Comparison of ENCODE assay signal across 1 cellular context in the genomic region with DNA sequence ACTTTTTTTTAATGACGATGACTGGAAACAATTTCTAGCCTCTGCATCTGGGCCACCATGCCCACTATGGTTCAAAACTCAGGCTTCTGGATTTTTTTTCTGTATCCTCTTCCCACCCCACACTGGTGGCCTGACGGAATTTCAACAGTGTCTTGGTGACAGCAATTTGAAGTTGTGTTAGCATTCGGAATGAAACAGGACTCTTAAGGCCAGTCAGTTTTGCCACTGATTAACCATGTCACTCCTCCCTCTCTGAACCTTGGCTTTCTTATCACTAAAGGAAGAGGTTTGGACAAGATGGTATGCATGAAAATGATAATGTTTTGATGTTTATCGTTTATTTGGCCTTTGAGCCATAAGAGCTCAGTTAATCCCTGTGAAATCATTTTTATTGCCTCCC.
TF ChIP-seq lines count a peak whose summit lies in the region.

No MANE protein-coding gene starts in this region.

TF ChIP-seq in HepG2, 621 proteins besides CTCF, POLR2A, EP300 and RAD21 (continued from another document and continues in another):
- peak; percentile 43; the same call in 1 of the 2 replicates for TF ChIP-seq SOX5 (CRISPR knock-in tag; IDR thresholded peaks at IDR 0.05; ENCODE audit: borderline replicate concordance)
- peak; percentile 86 for TF ChIP-seq MIXL1 (CRISPR knock-in tag; IDR thresholded peaks at IDR 0.05)
- no peak for TF ChIP-seq ZFP36L2 (CRISPR knock-in tag; IDR thresholded peaks at IDR 0.05)
- TF ChIP-seq FOXC1 (CRISPR knock-in tag; IDR thresholded peaks at IDR 0.05; ENCODE audit: borderline replicate concordance): no peak
- no peak for TF ChIP-seq ATF1 (CRISPR knock-in tag; IDR thresholded peaks at IDR 0.05)
- TF ChIP-seq SOX6 (IDR thresholded peaks at IDR 0.05): no peak
- TF ChIP-seq SOX6 (CRISPR knock-in tag; IDR thresholded peaks at IDR 0.05): no peak; the same call in 1 of the 2 replicates
- TF ChIP-seq RXRA (CRISPR knock-in tag; IDR thresholded peaks at IDR 0.05): no peak
- TF ChIP-seq LCORL (IDR thresholded peaks at IDR 0.05): no peak
- 0 out of 2 replicates have a peak, but pooled peaks have one; percentile 21 for TF ChIP-seq LCORL (CRISPR knock-in tag; IDR thresholded peaks at IDR 0.05)
- TF ChIP-seq, protein P1, sequence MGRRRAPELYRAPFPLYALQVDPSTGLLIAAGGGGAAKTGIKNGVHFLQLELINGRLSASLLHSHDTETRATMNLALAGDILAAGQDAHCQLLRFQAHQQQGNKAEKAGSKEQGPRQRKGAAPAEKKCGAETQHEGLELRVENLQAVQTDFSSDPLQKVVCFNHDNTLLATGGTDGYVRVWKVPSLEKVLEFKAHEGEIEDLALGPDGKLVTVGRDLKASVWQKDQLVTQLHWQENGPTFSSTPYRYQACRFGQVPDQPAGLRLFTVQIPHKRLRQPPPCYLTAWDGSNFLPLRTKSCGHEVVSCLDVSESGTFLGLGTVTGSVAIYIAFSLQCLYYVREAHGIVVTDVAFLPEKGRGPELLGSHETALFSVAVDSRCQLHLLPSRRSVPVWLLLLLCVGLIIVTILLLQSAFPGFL (CRISPR knock-in tag; IDR thresholded peaks at IDR 0.05): no peak
- TF ChIP-seq DNMT1 (CRISPR knock-in tag; IDR thresholded peaks at IDR 0.05): no peak
- TF ChIP-seq, protein P2, sequence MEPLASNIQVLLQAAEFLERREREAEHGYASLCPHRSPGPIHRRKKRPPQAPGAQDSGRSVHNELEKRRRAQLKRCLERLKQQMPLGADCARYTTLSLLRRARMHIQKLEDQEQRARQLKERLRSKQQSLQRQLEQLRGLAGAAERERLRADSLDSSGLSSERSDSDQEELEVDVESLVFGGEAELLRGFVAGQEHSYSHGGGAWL (CRISPR knock-in tag; IDR thresholded peaks at IDR 0.05): no peak
- no peak for TF ChIP-seq ZNF296 (CRISPR knock-in tag; conservative IDR thresholded peaks at IDR 0.05)
- peak; percentile 30; the same call in 1 of the 2 replicates for TF ChIP-seq THAP11 (CRISPR knock-in tag; IDR thresholded peaks at IDR 0.05)
- TF ChIP-seq AHR (CRISPR knock-in tag; IDR thresholded peaks at IDR 0.05): no peak
- TF ChIP-seq PITX1 (CRISPR knock-in tag; IDR thresholded peaks at IDR 0.05): peak; percentile 58; the same call in 1 of the 2 replicates
- TF ChIP-seq SMARCE1 (IDR thresholded peaks at IDR 0.05; ENCODE audit: borderline replicate concordance): no peak
- no peak for TF ChIP-seq ZNF530 (CRISPR knock-in tag; IDR thresholded peaks at IDR 0.05; ENCODE audit: low read depth)
- TF ChIP-seq NFE2 (CRISPR knock-in tag; IDR thresholded peaks at IDR 0.05): no peak
- no peak for TF ChIP-seq ZNF589 (CRISPR knock-in tag; conservative IDR thresholded peaks at IDR 0.05)
- peak; percentile 65 for TF ChIP-seq POLR2G (IDR thresholded peaks at IDR 0.05; ENCODE audit: low read depth, low read length)
- TF ChIP-seq, protein P3, sequence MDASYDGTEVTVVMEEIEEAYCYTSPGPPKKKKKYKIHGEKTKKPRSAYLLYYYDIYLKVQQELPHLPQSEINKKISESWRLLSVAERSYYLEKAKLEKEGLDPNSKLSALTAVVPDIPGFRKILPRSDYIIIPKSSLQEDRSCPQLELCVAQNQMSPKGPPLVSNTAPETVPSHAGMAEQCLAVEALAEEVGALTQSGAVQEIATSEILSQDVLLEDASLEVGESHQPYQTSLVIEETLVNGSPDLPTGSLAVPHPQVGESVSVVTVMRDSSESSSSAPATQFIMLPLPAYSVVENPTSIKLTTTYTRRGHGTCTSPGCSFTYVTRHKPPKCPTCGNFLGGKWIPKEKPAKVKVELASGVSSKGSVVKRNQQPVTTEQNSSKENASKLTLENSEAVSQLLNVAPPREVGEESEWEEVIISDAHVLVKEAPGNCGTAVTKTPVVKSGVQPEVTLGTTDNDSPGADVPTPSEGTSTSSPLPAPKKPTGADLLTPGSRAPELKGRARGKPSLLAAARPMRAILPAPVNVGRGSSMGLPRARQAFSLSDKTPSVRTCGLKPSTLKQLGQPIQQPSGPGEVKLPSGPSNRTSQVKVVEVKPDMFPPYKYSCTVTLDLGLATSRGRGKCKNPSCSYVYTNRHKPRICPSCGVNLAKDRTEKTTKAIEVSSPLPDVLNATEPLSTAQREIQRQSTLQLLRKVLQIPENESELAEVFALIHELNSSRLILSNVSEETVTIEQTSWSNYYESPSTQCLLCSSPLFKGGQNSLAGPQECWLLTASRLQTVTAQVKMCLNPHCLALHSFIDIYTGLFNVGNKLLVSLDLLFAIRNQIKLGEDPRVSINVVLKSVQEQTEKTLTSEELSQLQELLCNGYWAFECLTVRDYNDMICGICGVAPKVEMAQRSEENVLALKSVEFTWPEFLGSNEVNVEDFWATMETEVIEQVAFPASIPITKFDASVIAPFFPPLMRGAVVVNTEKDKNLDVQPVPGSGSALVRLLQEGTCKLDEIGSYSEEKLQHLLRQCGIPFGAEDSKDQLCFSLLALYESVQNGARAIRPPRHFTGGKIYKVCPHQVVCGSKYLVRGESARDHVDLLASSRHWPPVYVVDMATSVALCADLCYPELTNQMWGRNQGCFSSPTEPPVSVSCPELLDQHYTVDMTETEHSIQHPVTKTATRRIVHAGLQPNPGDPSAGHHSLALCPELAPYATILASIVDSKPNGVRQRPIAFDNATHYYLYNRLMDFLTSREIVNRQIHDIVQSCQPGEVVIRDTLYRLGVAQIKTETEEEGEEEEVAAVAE (CRISPR knock-in tag; IDR thresholded peaks at IDR 0.05; ENCODE audit: borderline replicate concordance): no peak
- 0 out of 2 replicates have a peak, but pooled peaks have one; percentile 18 for TF ChIP-seq ZBTB38 (CRISPR knock-in tag; IDR thresholded peaks at IDR 0.05)
- TF ChIP-seq ZNF383 (CRISPR knock-in tag; IDR thresholded peaks at IDR 0.05; ENCODE audit: borderline replicate concordance): no peak
- no peak for TF ChIP-seq ZNF501 (CRISPR knock-in tag; IDR thresholded peaks at IDR 0.05)
- TF ChIP-seq, protein P4, sequence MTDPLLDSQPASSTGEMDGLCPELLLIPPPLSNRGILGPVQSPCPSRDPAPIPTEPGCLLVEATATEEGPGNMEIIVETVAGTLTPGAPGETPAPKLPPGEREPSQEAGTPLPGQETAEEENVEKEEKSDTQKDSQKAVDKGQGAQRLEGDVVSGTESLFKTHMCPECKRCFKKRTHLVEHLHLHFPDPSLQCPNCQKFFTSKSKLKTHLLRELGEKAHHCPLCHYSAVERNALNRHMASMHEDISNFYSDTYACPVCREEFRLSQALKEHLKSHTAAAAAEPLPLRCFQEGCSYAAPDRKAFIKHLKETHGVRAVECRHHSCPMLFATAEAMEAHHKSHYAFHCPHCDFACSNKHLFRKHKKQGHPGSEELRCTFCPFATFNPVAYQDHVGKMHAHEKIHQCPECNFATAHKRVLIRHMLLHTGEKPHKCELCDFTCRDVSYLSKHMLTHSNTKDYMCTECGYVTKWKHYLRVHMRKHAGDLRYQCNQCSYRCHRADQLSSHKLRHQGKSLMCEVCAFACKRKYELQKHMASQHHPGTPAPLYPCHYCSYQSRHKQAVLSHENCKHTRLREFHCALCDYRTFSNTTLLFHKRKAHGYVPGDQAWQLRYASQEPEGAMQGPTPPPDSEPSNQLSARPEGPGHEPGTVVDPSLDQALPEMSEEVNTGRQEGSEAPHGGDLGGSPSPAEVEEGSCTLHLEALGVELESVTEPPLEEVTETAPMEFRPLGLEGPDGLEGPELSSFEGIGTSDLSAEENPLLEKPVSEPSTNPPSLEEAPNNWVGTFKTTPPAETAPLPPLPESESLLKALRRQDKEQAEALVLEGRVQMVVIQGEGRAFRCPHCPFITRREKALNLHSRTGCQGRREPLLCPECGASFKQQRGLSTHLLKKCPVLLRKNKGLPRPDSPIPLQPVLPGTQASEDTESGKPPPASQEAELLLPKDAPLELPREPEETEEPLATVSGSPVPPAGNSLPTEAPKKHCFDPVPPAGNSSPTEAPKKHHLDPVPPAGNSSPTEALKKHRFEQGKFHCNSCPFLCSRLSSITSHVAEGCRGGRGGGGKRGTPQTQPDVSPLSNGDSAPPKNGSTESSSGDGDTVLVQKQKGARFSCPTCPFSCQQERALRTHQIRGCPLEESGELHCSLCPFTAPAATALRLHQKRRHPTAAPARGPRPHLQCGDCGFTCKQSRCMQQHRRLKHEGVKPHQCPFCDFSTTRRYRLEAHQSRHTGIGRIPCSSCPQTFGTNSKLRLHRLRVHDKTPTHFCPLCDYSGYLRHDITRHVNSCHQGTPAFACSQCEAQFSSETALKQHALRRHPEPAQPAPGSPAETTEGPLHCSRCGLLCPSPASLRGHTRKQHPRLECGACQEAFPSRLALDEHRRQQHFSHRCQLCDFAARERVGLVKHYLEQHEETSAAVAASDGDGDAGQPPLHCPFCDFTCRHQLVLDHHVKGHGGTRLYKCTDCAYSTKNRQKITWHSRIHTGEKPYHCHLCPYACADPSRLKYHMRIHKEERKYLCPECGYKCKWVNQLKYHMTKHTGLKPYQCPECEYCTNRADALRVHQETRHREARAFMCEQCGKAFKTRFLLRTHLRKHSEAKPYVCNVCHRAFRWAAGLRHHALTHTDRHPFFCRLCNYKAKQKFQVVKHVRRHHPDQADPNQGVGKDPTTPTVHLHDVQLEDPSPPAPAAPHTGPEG (CRISPR knock-in tag; IDR thresholded peaks at IDR 0.05): no peak
- TF ChIP-seq RBM22 (optimal IDR thresholded peaks at IDR 0.05; ENCODE audit: low read length): no peak
- TF ChIP-seq KMT2A (CRISPR knock-in tag; IDR thresholded peaks at IDR 0.05): no peak
- TF ChIP-seq KAT8 (CRISPR knock-in tag; IDR thresholded peaks at IDR 0.05): 0 out of 2 replicates have a peak, but pooled peaks have one; percentile 31
- TF ChIP-seq HIVEP1 (CRISPR knock-in tag; IDR thresholded peaks at IDR 0.05): no peak
- TF ChIP-seq ZKSCAN5 (CRISPR knock-in tag; IDR thresholded peaks at IDR 0.05): no peak
- no peak; the same call in 1 of the 2 replicates for TF ChIP-seq ATF7-NPFF (CRISPR knock-in tag; IDR thresholded peaks at IDR 0.05; ENCODE audit: low read depth)
- TF ChIP-seq ZNF678 (CRISPR knock-in tag; IDR thresholded peaks at IDR 0.05): no peak
- TF ChIP-seq, protein P5, sequence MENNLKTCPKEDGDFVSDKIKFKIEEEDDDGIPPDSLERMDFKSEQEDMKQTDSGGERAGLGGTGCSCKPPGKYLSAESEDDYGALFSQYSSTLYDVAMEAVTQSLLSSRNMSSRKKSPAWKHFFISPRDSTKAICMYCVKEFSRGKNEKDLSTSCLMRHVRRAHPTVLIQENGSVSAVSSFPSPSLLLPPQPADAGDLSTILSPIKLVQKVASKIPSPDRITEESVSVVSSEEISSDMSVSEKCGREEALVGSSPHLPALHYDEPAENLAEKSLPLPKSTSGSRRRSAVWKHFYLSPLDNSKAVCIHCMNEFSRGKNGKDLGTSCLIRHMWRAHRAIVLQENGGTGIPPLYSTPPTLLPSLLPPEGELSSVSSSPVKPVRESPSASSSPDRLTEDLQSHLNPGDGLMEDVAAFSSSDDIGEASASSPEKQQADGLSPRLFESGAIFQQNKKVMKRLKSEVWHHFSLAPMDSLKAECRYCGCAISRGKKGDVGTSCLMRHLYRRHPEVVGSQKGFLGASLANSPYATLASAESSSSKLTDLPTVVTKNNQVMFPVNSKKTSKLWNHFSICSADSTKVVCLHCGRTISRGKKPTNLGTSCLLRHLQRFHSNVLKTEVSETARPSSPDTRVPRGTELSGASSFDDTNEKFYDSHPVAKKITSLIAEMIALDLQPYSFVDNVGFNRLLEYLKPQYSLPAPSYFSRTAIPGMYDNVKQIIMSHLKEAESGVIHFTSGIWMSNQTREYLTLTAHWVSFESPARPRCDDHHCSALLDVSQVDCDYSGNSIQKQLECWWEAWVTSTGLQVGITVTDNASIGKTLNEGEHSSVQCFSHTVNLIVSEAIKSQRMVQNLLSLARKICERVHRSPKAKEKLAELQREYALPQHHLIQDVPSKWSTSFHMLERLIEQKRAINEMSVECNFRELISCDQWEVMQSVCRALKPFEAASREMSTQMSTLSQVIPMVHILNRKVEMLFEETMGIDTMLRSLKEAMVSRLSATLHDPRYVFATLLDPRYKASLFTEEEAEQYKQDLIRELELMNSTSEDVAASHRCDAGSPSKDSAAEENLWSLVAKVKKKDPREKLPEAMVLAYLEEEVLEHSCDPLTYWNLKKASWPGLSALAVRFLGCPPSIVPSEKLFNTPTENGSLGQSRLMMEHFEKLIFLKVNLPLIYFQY (CRISPR knock-in tag; IDR thresholded peaks at IDR 0.05; ENCODE audit: borderline replicate concordance): no peak
- TF ChIP-seq CBX5 (CRISPR knock-in tag; IDR thresholded peaks at IDR 0.05; ENCODE audit: borderline replicate concordance): no peak
- TF ChIP-seq ZNF615 (CRISPR knock-in tag; IDR thresholded peaks at IDR 0.05; ENCODE audit: borderline replicate concordance): 0 out of 2 replicates have a peak, but pooled peaks have one; percentile 34
- TF ChIP-seq ZNF460 (CRISPR knock-in tag; IDR thresholded peaks at IDR 0.05; ENCODE audit: borderline replicate concordance): no peak
- no peak for TF ChIP-seq SCMH1 (CRISPR knock-in tag; IDR thresholded peaks at IDR 0.05; ENCODE audit: borderline replicate concordance)
- no peak for TF ChIP-seq HDAC6 (IDR thresholded peaks at IDR 0.05; ENCODE audit: low read depth, low read length)
- no peak for TF ChIP-seq SOX13 (IDR thresholded peaks at IDR 0.05)
- peak in 1 of 2 experiments; percentile 56; a peak in 1 of 4 replicates for TF ChIP-seq SOX13 (CRISPR knock-in tag; conservative IDR thresholded peaks at IDR 0.05 in 1 of 2, IDR thresholded peaks at IDR 0.05 in 1 of 2)
- TF ChIP-seq, protein P6, sequence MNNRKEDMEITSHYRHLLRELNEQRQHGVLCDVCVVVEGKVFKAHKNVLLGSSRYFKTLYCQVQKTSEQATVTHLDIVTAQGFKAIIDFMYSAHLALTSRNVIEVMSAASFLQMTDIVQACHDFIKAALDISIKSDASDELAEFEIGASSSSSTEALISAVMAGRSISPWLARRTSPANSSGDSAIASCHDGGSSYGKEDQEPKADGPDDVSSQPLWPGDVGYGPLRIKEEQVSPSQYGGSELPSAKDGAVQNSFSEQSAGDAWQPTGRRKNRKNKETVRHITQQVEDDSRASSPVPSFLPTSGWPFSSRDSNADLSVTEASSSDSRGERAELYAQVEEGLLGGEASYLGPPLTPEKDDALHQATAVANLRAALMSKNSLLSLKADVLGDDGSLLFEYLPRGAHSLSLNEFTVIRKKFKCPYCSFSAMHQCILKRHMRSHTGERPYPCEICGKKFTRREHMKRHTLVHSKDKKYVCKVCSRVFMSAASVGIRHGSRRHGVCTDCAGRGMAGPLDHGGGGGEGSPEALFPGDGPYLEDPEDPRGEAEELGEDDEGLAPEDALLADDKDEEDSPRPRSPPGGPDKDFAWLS (CRISPR knock-in tag; IDR thresholded peaks at IDR 0.05; ENCODE audit: borderline replicate concordance): no peak
- no peak for TF ChIP-seq MATR3 (CRISPR knock-in tag; IDR thresholded peaks at IDR 0.05)
- no peak for TF ChIP-seq ZBTB7A (CRISPR knock-in tag; IDR thresholded peaks at IDR 0.05)
- TF ChIP-seq RBM39 (IDR thresholded peaks at IDR 0.05; ENCODE audit: low read depth, low read length, poor library complexity, severe bottlenecking): no peak
- no peak for TF ChIP-seq NCOA1 (CRISPR knock-in tag; IDR thresholded peaks at IDR 0.05)
- no peak for TF ChIP-seq ZNF891 (CRISPR knock-in tag; IDR thresholded peaks at IDR 0.05)
- TF ChIP-seq ZNF570 (CRISPR knock-in tag; IDR thresholded peaks at IDR 0.05; ENCODE audit: borderline replicate concordance): no peak
- no peak for TF ChIP-seq FLYWCH1 (CRISPR knock-in tag; IDR thresholded peaks at IDR 0.05)
- TF ChIP-seq SP4 (CRISPR knock-in tag; IDR thresholded peaks at IDR 0.05): no peak
- TF ChIP-seq MTA3 (CRISPR knock-in tag; IDR thresholded peaks at IDR 0.05): no peak
- TF ChIP-seq SYNCRIP (IDR thresholded peaks at IDR 0.05; ENCODE audit: insufficient read depth, low read depth, low read length): no peak
- TF ChIP-seq CENPT (CRISPR knock-in tag; IDR thresholded peaks at IDR 0.05; ENCODE audit: low read depth): no peak
- TF ChIP-seq, protein P7, sequence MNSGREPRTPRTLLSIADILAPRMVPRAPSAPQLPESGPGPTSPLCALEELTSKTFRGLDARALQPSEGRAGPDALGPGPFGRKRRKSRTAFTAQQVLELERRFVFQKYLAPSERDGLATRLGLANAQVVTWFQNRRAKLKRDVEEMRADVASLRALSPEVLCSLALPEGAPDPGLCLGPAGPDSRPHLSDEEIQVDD (CRISPR knock-in tag; IDR thresholded peaks at IDR 0.05; ENCODE audit: borderline replicate concordance): no peak
